ENCODE assay signal across 8 cellular contexts in genomic region chr6:16236648-16237199, GRCh38. TPM values are rescaled to one million over a fixed set of nuclear protein-coding genes. Genes with fewer than 3 reads are reported as not detected.
A peak's percentile ranks its signal among the peaks of the same experiment; 100 is the strongest.
DNase-seq lines count a peak whose midpoint lies in the region; ATAC-seq and TF ChIP-seq lines count a peak whose summit lies in the region.

No MANE protein-coding gene starts in this region.

- no peak for TF ChIP-seq EP300 in ovary (IDR thresholded peaks at IDR 0.05)

- DNase-seq in MG63: peak; percentile 31
- DNase-seq in coronary artery (ENCODE audit: low spot score): no peak
- peak in 1 of 5 donors; percentile 66 for DNase-seq in ovary
- no peak for DNase-seq in anterior cingulate cortex (lab: John Stamatoyannopoulos, UW)
- DNase-seq in NCI-H82 treated with DMSO at 0.1 percent for 48 hours (lab: John Stamatoyannopoulos, UW; ENCODE audit: unreplicated experiment): no peak

- ATAC-seq in GM19463 (IDR thresholded peaks at IDR 0.05; ENCODE audit: unreplicated experiment): peak; percentile 27
- ATAC-seq in GM19455 (IDR thresholded peaks at IDR 0.05; ENCODE audit: unreplicated experiment): no peak

- intact Hi-C loops in ovary (cut with DNase I): no loop called here

- H3K9me3 ChIP-seq in BLaER1 treated with 17β-estradiol and CSF1 and Interleukin-3, amounts not matched to agents 10 nM and 100 nM (replicated peaks in 1 of 11): no peaks in the 10 kb centered on the region
- H3K9me3 ChIP-seq in MG63 (no peaks in the 10 kb centered on the region), ovary (no peaks in the 10 kb centered on the region)

- no peak for TF ChIP-seq CTCF in coronary artery (IDR thresholded peaks at IDR 0.05)
- no peak for TF ChIP-seq CTCF in ovary (IDR thresholded peaks at IDR 0.05)

- H3K9ac ChIP-seq in BLaER1 treated with 17β-estradiol and CSF1 and Interleukin-3, amounts not matched to agents 10 nM and 100 nM: peak overlapping the region in 3 of 11 experiments; percentile 6 to 19 (median 11); a peak in 2 of 22 replicates

- H3K4me2 ChIP-seq in BLaER1 treated with 17β-estradiol and CSF1 and Interleukin-3, amounts not matched to agents 10 nM and 100 nM: peak overlapping the region; percentile 85 to 100 (median 98)

- 0 to 2% (median 0%) methylated on average over 3 of the region's 3 CpGs for WGBS in ovary, 3 donors

- TF ChIP-seq POLR2A in ovary (IDR thresholded peaks at IDR 0.05): no peak

- H3K27ac ChIP-seq in BLaER1 treated with 17β-estradiol and CSF1 and Interleukin-3, amounts not matched to agents 10 nM and 100 nM: peak overlapping the region in 3 of 11 experiments; percentile 1 to 47 (median 23); a peak in 4 of 22 replicates
- H3K27ac ChIP-seq in coronary artery (peak overlapping the region; percentile 1 to 66), ovary (peak overlapping the region in 1 of 2 donors; percentile 52)

- H3K4me3 ChIP-seq in BLaER1 treated with 17β-estradiol and CSF1 and Interleukin-3, amounts not matched to agents 10 nM and 100 nM: peak overlapping the region in 3 of 10 experiments; percentile 15 to 30 (median 26); a peak in 4 of 20 replicates
- H3K4me3 ChIP-seq in MG63 (peak overlapping the region; percentile 10; the same call in 1 of the 2 replicates), coronary artery (peak overlapping the region; percentile 27), ovary (peak overlapping the region; percentile 9)

- H3K4me1 ChIP-seq in BLaER1 treated with 17β-estradiol and CSF1 and Interleukin-3, amounts not matched to agents 10 nM and 100 nM: peaks cover 32 to 47% (median 43%) of the 10 kb centered on the region in 10 experiments
- peaks cover 22% of the 10 kb centered on the region for H3K4me1 ChIP-seq in ovary (ENCODE audit: insufficient read depth)

- peaks cover 0 to 56% (median 0%) of the 10 kb centered on the region in 11 experiments; a peak in 10 of 22 replicates for H4K20me1 ChIP-seq in BLaER1 treated with 17β-estradiol and CSF1 and Interleukin-3, amounts not matched to agents 10 nM and 100 nM

- no peaks in the 10 kb centered on the region for H3K36me3 ChIP-seq in BLaER1 treated with 17β-estradiol and CSF1 and Interleukin-3, amounts not matched to agents 10 nM and 100 nM
- H3K36me3 ChIP-seq in MG63 (no peaks in the 10 kb centered on the region), ovary (no peaks in the 10 kb centered on the region)

- H3K27me3 ChIP-seq in BLaER1 treated with 17β-estradiol and CSF1 and Interleukin-3, amounts not matched to agents 10 nM and 100 nM: peaks cover 30 to 89% (median 47%) of the 10 kb centered on the region in 11 experiments
- H3K27me3 ChIP-seq in MG63 (no peaks in the 10 kb centered on the region), ovary (no peaks in the 10 kb centered on the region)

RNA-seq across cellular contexts. Expression of gene GMPR, which starts 1.7 kb away (rescaled TPM):
- total RNA-seq in MG63 (2014; rRNA removed; shearing (Covaris generic); ENCODE audit: low replicate concordance): 5.9 and 9.9 TPM in 2 replicates
- total RNA-seq in ovary: 10 to 100 TPM; 18.6 to 49.4 (median 35.1) TPM
- polyA plus RNA-seq in ovary: 10 to 100 TPM; 32.5 to 50.2 TPM
